ENCODE assay signal across 2 cellular contexts in genomic region chr7:157000741-157001653, GRCh38.
TF ChIP-seq lines count a peak whose summit lies in the region.

No MANE protein-coding gene starts in this region.

TF ChIP-seq in IMR-90, 13 proteins besides CTCF, POLR2A, EP300 and RAD21:
- no peak for TF ChIP-seq CEBPB (IDR thresholded peaks at IDR 0.05; ENCODE audit: low read depth, low read length)
- TF ChIP-seq MAZ (IDR thresholded peaks at IDR 0.05; ENCODE audit: borderline replicate concordance, low read depth, low read length) = no peak
- no peak for TF ChIP-seq NFE2L2 (IDR thresholded peaks at IDR 0.05; ENCODE audit: low read depth, low read length)
- no peak for TF ChIP-seq SMC3 (IDR thresholded peaks at IDR 0.05; ENCODE audit: low read depth, low read length)
- TF ChIP-seq FOS (IDR thresholded peaks at IDR 0.05; ENCODE audit: low read depth, low read length) = no peak
- TF ChIP-seq ELK1 (IDR thresholded peaks at IDR 0.05; ENCODE audit: borderline replicate concordance, low read depth, low read length) = no peak
- no peak for TF ChIP-seq USF2 (IDR thresholded peaks at IDR 0.05; ENCODE audit: low read depth, low read length)
- no peak for TF ChIP-seq RFX5 (IDR thresholded peaks at IDR 0.05; ENCODE audit: low read depth, low read length)
- TF ChIP-seq RCOR1 (IDR thresholded peaks at IDR 0.05; ENCODE audit: insufficient replicate concordance, low read length) = no peak
- TF ChIP-seq MAFK (IDR thresholded peaks at IDR 0.05; ENCODE audit: low read depth, low read length) = no peak
- no peak for TF ChIP-seq CHD1 (IDR thresholded peaks at IDR 0.05; ENCODE audit: low read depth, low read length)
- no peak for TF ChIP-seq BHLHE40 (IDR thresholded peaks at IDR 0.05; ENCODE audit: low read depth, low read length)
- TF ChIP-seq MXI1 (IDR thresholded peaks at IDR 0.05; ENCODE audit: borderline replicate concordance, low read depth, low read length) = no peak

TF ChIP-seq in GM12891, 5 proteins besides CTCF, POLR2A, EP300 and RAD21 (continued from another document):
- TF ChIP-seq TAF1 (IDR thresholded peaks at IDR 0.05; ENCODE audit: low read depth, low read length) = no peak
- no peak for TF ChIP-seq POU2F2 (IDR thresholded peaks at IDR 0.05; ENCODE audit: low read depth, low read length)
- no peak for TF ChIP-seq SPI1 (IDR thresholded peaks at IDR 0.05; ENCODE audit: low read depth, low read length)
- TF ChIP-seq POLR2AphosphoS5 (IDR thresholded peaks at IDR 0.05; ENCODE audit: low read depth, low read length) = no peak
